Comparison of ENCODE assay signal across 29 cellular contexts in the genomic region with DNA sequence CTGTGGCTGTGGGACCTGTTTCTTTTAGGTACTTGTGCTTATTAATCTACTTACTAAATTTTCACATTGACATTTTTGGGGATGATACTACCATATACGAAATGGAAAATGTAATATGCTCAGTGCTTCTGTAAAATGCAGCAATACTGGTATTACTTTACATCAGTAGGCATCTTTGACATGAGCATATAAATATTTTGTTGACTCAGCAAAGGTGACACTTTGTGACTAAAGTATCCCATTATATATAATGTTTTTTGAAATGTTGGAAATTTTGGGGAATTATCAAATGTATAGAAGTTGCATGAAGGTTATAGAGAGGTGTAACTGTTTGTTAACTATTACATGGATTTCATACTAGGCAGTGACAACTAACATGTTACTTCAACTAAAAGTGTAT. TPM values are rescaled to one million over a fixed set of nuclear protein-coding genes. Genes with fewer than 3 reads are reported as not detected.
"Had no signal": no experiment of that assay in that cellular context is flagged by ENCODE, and none has a peak within 500 bp of the region (broad histone marks: within the 10 kb centered on the region; RNA-seq: fewer than 3 reads in every experiment).

No MANE protein-coding gene starts in this region.

- H3K27me3 ChIP-seq: adrenal gland, SJCRH30 had no signal

- H3K27me3 Mint-ChIP-seq: activated CD4-positive, alpha-beta memory T cell treated with anti-CD3 and anti-CD28 coated beads, Interleukin-2, amount 10 ng/mL, durations not matched to agents 7 days and 5 days; activated naive CD8-positive, alpha-beta T cell treated with anti-CD3 and anti-CD28 coated beads, Interleukin-2, amount 10 ng/mL, durations not matched to agents 7 days and 5 days had no signal

- H3K9me3 ChIP-seq: adrenal gland, SJCRH30, SK-N-SH had no signal

- H3K4me3 ChIP-seq: adrenal gland, SJCRH30 had no signal

- ATAC-seq: activated T-cell treated with anti-CD3 and anti-CD28 coated beads, Interleukin-2, amount 50 U/mL, for 72 hours; Panc1; WTC11 had no signal

- H3K9ac ChIP-seq: SK-N-SH had no signal

- H3K4me1 ChIP-seq: adrenal gland, SJCRH30 had no signal

- H3K27ac ChIP-seq: adrenal gland, RWPE1, SJCRH30 had no signal

- H3K9me3 Mint-ChIP-seq: activated CD4-positive, alpha-beta memory T cell treated with anti-CD3 and anti-CD28 coated beads, Interleukin-2, amount 10 ng/mL, durations not matched to agents 7 days and 5 days; activated naive CD8-positive, alpha-beta T cell treated with anti-CD3 and anti-CD28 coated beads, Interleukin-2, amount 10 ng/mL, durations not matched to agents 7 days and 5 days; activated T-cell treated with anti-CD3 and anti-CD28 coated beads, Interleukin-2, amount 50 U/mL, for 72 hours; WTC11 had no signal

- H3K27ac Mint-ChIP-seq: activated CD4-positive, alpha-beta memory T cell treated with anti-CD3 and anti-CD28 coated beads, Interleukin-2, amount 10 ng/mL, durations not matched to agents 7 days and 5 days; activated naive CD8-positive, alpha-beta T cell treated with anti-CD3 and anti-CD28 coated beads, Interleukin-2, amount 10 ng/mL, durations not matched to agents 7 days and 5 days; activated T-cell treated with anti-CD3 and anti-CD28 coated beads, Interleukin-2, amount 50 U/mL, for 72 hours; WTC11 had no signal

- H3K4me3 Mint-ChIP-seq: activated CD4-positive, alpha-beta memory T cell treated with anti-CD3 and anti-CD28 coated beads, Interleukin-2, amount 10 ng/mL, durations not matched to agents 7 days and 5 days; activated naive CD8-positive, alpha-beta T cell treated with anti-CD3 and anti-CD28 coated beads, Interleukin-2, amount 10 ng/mL, durations not matched to agents 7 days and 5 days; activated T-cell treated with anti-CD3 and anti-CD28 coated beads, Interleukin-2, amount 50 U/mL, for 72 hours; WTC11 had no signal

- DNase-seq: activated CD4-positive, alpha-beta memory T cell treated with anti-CD3 and anti-CD28 coated beads, Interleukin-2, amount 10 ng/mL, durations not matched to agents 7 days and 5 days; activated CD4-positive, alpha-beta T cell treated with anti-CD3 and anti-CD28 coated beads for 1 hour; activated CD4-positive, alpha-beta T cell treated with anti-CD3 and anti-CD28 coated beads, Interleukin-2, amount 50 U/mL, for 1 hour; activated naive CD4-positive, alpha-beta T cell treated with anti-CD3 and anti-CD28 coated beads, Interleukin-2, amount 50 U/mL, for 16 hours; activated naive CD8-positive, alpha-beta T cell treated with anti-CD3 and anti-CD28 coated beads, Interleukin-2, amount 10 ng/mL, durations not matched to agents 7 days and 5 days; activated T-cell treated with anti-CD3 and anti-CD28 coated beads for 4 hours; activated T-cell treated with anti-CD3 and anti-CD28 coated beads, Interleukin-2, amount 50 U/mL, for 72 hours; adrenal gland; anterior cingulate cortex; Kasumi-1; KBM-7; NCI-H1105 treated with DMSO at 0.1 percent for 48 hours; NCI-H146; NCI-H1930; NCI-H2171; NCI-H226; NCI-H510A; NCI-H526 treated with DMSO at 0.1 percent for 48 hours; NCI-H82; OCI-M1; Right ventricle myocardium superior; SJCRH30; SK-N-SH had no signal

- H3K4me2 ChIP-seq: SK-N-SH had no signal

RNA-seq across cellular contexts. Expression of a gene that starts 2.3 kb away (rescaled TPM):
- total RNA-seq: activated CD4-positive, alpha-beta memory T cell treated with anti-CD3 and anti-CD28 coated beads, Interleukin-2, amount 10 ng/mL, durations not matched to agents 7 days and 5 days; activated CD8-positive, alpha-beta memory T cell treated with anti-CD3 and anti-CD28 coated beads for 36 hours; activated naive CD8-positive, alpha-beta T cell treated with anti-CD3 and anti-CD28 coated beads, Interleukin-2, amount 10 ng/mL, durations not matched to agents 7 days and 5 days; activated T-cell treated with anti-CD3 and anti-CD28 coated beads, Interleukin-2, amount 50 U/mL, for 72 hours; cardiac septum; Right ventricle myocardium superior; SJCRH30; T-helper 1 cell treated with Interleukin-12 subunit alpha and Interleukin-12 subunit beta and Interleukin-4 antibody, amounts not matched to agents 30 ng/mL and 1 ng/mL, for 36 hours; WTC11 had no signal
- polyA plus RNA-seq: SK-N-SH had no signal
